8 cellular contexts compared by ENCODE assay signal in the genomic region with DNA sequence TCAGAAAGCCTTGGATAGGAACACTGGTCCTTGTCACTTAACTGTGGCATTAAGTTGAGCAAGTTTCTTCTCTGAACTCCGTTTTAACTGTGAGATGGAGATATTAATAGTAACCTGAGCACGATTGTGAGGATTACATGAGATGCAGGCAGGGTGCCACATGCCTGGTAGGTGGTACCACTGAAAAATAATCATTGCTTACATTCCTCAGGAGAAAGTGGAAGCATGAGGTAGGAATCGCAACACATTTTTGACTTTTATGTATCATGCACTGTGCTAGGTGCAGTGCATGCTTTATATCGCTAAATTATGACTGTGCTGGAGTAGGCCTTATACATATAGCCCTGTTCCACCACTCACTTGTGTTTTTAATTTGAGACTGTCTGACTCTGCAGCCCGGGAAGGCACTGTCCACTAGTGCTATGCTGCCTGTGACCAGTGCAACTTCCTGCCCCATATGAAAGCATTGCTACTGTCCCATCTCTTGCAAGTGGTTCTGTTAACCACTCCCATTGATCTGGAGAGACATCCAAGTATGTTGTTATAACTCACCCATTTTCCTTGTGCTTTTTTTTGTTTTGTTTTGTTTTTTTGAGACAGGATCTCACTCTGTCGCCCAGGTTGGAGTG. TPM values are rescaled to one million over a fixed set of nuclear protein-coding genes. Genes with fewer than 3 reads are reported as not detected.
DNase-seq lines count a peak whose midpoint lies in the region; ATAC-seq and TF ChIP-seq lines count a peak whose summit lies in the region.

No MANE protein-coding gene starts in this region.

- peaks cover 0 to 1% (median 0%) of the 10 kb centered on the region in 3 donors for H3K27me3 Mint-ChIP-seq in CD14-positive monocyte (ENCODE audit: low read depth in 3 of 3)

- peak overlapping the region; percentile 89 for H3K4me3 ChIP-seq in OCI-LY7 (ENCODE audit: low read depth, low read length, poor library complexity, severe bottlenecking)
- H3K4me3 ChIP-seq in endocrine pancreas (ENCODE audit: control insufficient read depth, insufficient read depth, low read length) = peak overlapping the region; percentile 93
- peak overlapping the region; percentile 88 for H3K4me3 ChIP-seq in neural cell (ENCODE audit: low read length)

- peaks cover 23% of the 10 kb centered on the region for H3K79me2 ChIP-seq in OCI-LY7 (ENCODE audit: insufficient read depth, low read depth, low read length)
- peaks cover 16% of the 10 kb centered on the region for H3K79me2 ChIP-seq in neural cell (replicated peaks; ENCODE audit: insufficient read depth, low read length)

- H3K27ac ChIP-seq in OCI-LY7 (ENCODE audit: low read depth, low read length, poor library complexity, severe bottlenecking) = peak overlapping the region; percentile 52
- H3K27ac ChIP-seq in neural cell (ENCODE audit: low read length) = peak overlapping the region; percentile 81

- ATAC-seq in GM21737 (IDR thresholded peaks at IDR 0.05; ENCODE audit: unreplicated experiment) = no peak
- no peak for ATAC-seq in HG02938 (IDR thresholded peaks at IDR 0.05; ENCODE audit: unreplicated experiment)

- DNase-seq in CD14-positive monocyte (ENCODE audit: low spot score) = no peak
- DNase-seq in OCI-LY7 (ENCODE audit: low spot score) = no peak
- DNase-seq in NCI-H146 (lab: John Stamatoyannopoulos, UW) = no peak
- no peak for DNase-seq in epidermal melanocyte (ENCODE audit: insufficient read length, low spot score)

- no peak for TF ChIP-seq RAD21 in neural cell (conservative IDR thresholded peaks at IDR 0.05)

- H3K27me3 ChIP-seq in endocrine pancreas (ENCODE audit: control insufficient read depth, insufficient read depth, low read length) = no peaks in the 10 kb centered on the region
- no peaks in the 10 kb centered on the region for H3K27me3 ChIP-seq in neural cell (ENCODE audit: insufficient read depth, low read depth, low read length)

- H3K36me3 Mint-ChIP-seq in CD14-positive monocyte = peaks cover 20 to 24% of the 10 kb centered on the region in 2 donors

- H3K36me3 ChIP-seq in OCI-LY7 (ENCODE audit: insufficient read depth, low read length) (peaks cover 30% of the 10 kb centered on the region), endocrine pancreas (ENCODE audit: control insufficient read depth, insufficient read depth, low read length) (no peaks in the 10 kb centered on the region), neural cell (ENCODE audit: insufficient read depth, low read length) (no peaks in the 10 kb centered on the region)

- H4K20me1 ChIP-seq in OCI-LY7 (ENCODE audit: insufficient read depth, low read length) (no peaks in the 10 kb centered on the region), neural cell (ENCODE audit: insufficient read depth) (no peaks in the 10 kb centered on the region)

- peak overlapping the region; percentile 41 to 98 (median 95) for H3K27ac Mint-ChIP-seq in CD14-positive monocyte

- peak overlapping the region; percentile 93 for H3K4me2 ChIP-seq in OCI-LY7 (ENCODE audit: low read length)
- peak overlapping the region; percentile 95 for H3K4me2 ChIP-seq in neural cell (ENCODE audit: low read length)

- CTCF ChIA-PET in OCI-LY7 (lab: Charles Lee; ENCODE audit: unreplicated experiment) = no interaction called here

- TF ChIP-seq CTCF in CD14-positive monocyte (IDR thresholded peaks at IDR 0.05) (no peak), OCI-LY7 (conservative IDR thresholded peaks at IDR 0.05; ENCODE audit: low read length) (no peak), neural cell (IDR thresholded peaks at IDR 0.05; ENCODE audit: poor library complexity, severe bottlenecking) (no peak)

- H3K9me2 ChIP-seq in OCI-LY7 (ENCODE audit: insufficient read depth, low read length) (no peaks in the 10 kb centered on the region), neural cell (ENCODE audit: insufficient read depth, low read length) (no peaks in the 10 kb centered on the region)

- no peak for TF ChIP-seq EP300 in neural cell (conservative IDR thresholded peaks at IDR 0.05; ENCODE audit: poor library complexity, severe bottlenecking)

- intact Hi-C loops in CD14-positive monocyte (cut with micrococcal nuclease) (loop anchor here (5.0 to 10.0 kb wide), 3 partner anchors 114 to 237 kb away; a partner anchor contains a TSS), OCI-LY7 (cut with micrococcal nuclease; ENCODE audit: unreplicated experiment) (loop anchor here (5.0 to 10.0 kb wide), 4 partner anchors 69 to 883 kb away; a partner anchor contains a TSS)

- H3K9ac ChIP-seq in endocrine pancreas (ENCODE audit: control insufficient read depth, insufficient read depth, low read length) (peak overlapping the region; percentile 91), neural cell (ENCODE audit: low read length) (peak overlapping the region; percentile 89)

- H3K4me3 Mint-ChIP-seq in CD14-positive monocyte = peak overlapping the region; percentile 99

- no peaks in the 10 kb centered on the region for H3K9me3 Mint-ChIP-seq in CD14-positive monocyte

- H2AFZ ChIP-seq in OCI-LY7 (ENCODE audit: low read length) (peak overlapping the region; percentile 81; the same call in 1 of the 2 replicates), neural cell (ENCODE audit: low read depth, low read length) (no peak overlapping the region)

- H3K4me1 Mint-ChIP-seq in CD14-positive monocyte = peaks cover 35% of the 10 kb centered on the region

- H3F3A ChIP-seq in neural cell (ENCODE audit: insufficient read depth, low read length, poor library complexity, severe bottlenecking) = no peaks in the 10 kb centered on the region

- POLR2A ChIA-PET in OCI-LY7 (lab: Charles Lee) = interaction anchor here (0.6 kb wide), 1 partner anchor 375 kb away, joined by 3 read pairs; no protein-coding TSS in a partner anchor

- H3K9me3 ChIP-seq in OCI-LY7 (ENCODE audit: low read length) (no peaks in the 10 kb centered on the region), endocrine pancreas (ENCODE audit: control insufficient read depth, low read length) (no peaks in the 10 kb centered on the region), neural cell (ENCODE audit: low read length) (no peaks in the 10 kb centered on the region)

- no TSS peak for BruUV-seq in OCI-LY7 (replicated peaks; lab: Mats Ljungman, UMichigan)

- H3K4me1 ChIP-seq in OCI-LY7 (ENCODE audit: insufficient read depth, low read length, poor library complexity, severe bottlenecking) = peaks cover 22% of the 10 kb centered on the region
- H3K4me1 ChIP-seq in endocrine pancreas (ENCODE audit: control insufficient read depth, insufficient read depth, low read length) = peaks cover 7% of the 10 kb centered on the region

TF ChIP-seq in neural cell, 6 proteins besides CTCF, POLR2A, EP300 and RAD21:
- TF ChIP-seq TAF1 (IDR thresholded peaks at IDR 0.05; ENCODE audit: low read depth) (no peak), SMC3 (conservative IDR thresholded peaks at IDR 0.05; ENCODE audit: poor library complexity) (no peak), EZH2 (IDR thresholded peaks at IDR 0.05; ENCODE audit: borderline replicate concordance, insufficient read depth, low read length, poor library complexity, severe bottlenecking) (no peak), POLR2AphosphoS5 (IDR thresholded peaks at IDR 0.05) (no peak), MXI1 (conservative IDR thresholded peaks at IDR 0.05; ENCODE audit: poor library complexity, severe bottlenecking) (no peak)
- TF ChIP-seq, protein P1, sequence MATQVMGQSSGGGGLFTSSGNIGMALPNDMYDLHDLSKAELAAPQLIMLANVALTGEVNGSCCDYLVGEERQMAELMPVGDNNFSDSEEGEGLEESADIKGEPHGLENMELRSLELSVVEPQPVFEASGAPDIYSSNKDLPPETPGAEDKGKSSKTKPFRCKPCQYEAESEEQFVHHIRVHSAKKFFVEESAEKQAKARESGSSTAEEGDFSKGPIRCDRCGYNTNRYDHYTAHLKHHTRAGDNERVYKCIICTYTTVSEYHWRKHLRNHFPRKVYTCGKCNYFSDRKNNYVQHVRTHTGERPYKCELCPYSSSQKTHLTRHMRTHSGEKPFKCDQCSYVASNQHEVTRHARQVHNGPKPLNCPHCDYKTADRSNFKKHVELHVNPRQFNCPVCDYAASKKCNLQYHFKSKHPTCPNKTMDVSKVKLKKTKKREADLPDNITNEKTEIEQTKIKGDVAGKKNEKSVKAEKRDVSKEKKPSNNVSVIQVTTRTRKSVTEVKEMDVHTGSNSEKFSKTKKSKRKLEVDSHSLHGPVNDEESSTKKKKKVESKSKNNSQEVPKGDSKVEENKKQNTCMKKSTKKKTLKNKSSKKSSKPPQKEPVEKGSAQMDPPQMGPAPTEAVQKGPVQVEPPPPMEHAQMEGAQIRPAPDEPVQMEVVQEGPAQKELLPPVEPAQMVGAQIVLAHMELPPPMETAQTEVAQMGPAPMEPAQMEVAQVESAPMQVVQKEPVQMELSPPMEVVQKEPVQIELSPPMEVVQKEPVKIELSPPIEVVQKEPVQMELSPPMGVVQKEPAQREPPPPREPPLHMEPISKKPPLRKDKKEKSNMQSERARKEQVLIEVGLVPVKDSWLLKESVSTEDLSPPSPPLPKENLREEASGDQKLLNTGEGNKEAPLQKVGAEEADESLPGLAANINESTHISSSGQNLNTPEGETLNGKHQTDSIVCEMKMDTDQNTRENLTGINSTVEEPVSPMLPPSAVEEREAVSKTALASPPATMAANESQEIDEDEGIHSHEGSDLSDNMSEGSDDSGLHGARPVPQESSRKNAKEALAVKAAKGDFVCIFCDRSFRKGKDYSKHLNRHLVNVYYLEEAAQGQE (IDR thresholded peaks at IDR 0.05; ENCODE audit: borderline replicate concordance) = no peak

RNA-seq across cellular contexts. Expression of a gene that starts 1.0 kb away (rescaled TPM):
- 100 to 1,000 TPM; 287 to 314 TPM for polyA plus RNA-seq in CD14-positive monocyte
- 85.9 and 108 TPM in 2 replicates for total RNA-seq in OCI-LY7 (2014; rRNA removed; shearing (Covaris generic))
- total RNA-seq in OCI-LY7 (2022) = 104 and 111 TPM in 2 replicates
- polyA plus RNA-seq in neural cell = 192 and 234 TPM in 2 replicates
- polyA minus RNA-seq in neural cell = 47.5 and 60.8 TPM in 2 replicates

RNA-seq across cellular contexts. Expression of a gene that starts 1.4 kb away (rescaled TPM):
- 10 to 100 TPM; 59.3 to 79.4 TPM for polyA plus RNA-seq in CD14-positive monocyte
- 19.1 and 22.1 TPM in 2 replicates for total RNA-seq in OCI-LY7 (2014; rRNA removed; shearing (Covaris generic))
- 20.4 and 21.2 TPM in 2 replicates for total RNA-seq in OCI-LY7 (2022)
- 54.9 and 57.9 TPM in 2 replicates for polyA plus RNA-seq in neural cell
- 12.8 and 18.3 TPM in 2 replicates for polyA minus RNA-seq in neural cell

RNA-seq across cellular contexts. Expression of a gene that starts 48.4 kb away (rescaled TPM):
- under 1 TPM; 0.11 to 0.14 TPM for polyA plus RNA-seq in CD14-positive monocyte
- 0.06 and 0.23 TPM in 2 replicates for total RNA-seq in OCI-LY7 (2014; rRNA removed; shearing (Covaris generic))
- 0.18 TPM in 1 of 2 replicates, not detected in the other for total RNA-seq in OCI-LY7 (2022)
- 0.67 and 0.90 TPM in 2 replicates for polyA plus RNA-seq in neural cell
- 0.23 and 0.24 TPM in 2 replicates for polyA minus RNA-seq in neural cell
